ENCODE assay signal across 1 cellular context in the genomic region with DNA sequence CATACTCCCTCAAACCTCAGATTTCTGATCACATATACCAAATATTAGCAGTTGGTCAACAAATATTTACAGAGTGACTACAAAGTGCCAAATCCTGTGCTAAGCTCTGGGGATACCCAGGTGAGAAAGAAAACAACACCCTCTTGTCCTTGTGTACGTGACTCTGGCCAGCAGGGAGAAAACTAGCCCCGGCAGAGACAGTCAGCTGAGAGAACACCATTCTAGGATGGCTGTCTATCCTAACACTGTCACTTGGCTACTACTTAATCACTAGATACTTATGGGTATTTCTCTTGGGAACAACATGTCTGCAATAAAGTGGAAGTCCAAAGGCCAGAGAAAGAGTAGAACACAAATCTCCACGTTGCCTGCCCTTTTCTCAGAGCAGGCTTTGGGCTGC.
TF ChIP-seq lines count a peak whose summit lies in the region.

No MANE protein-coding gene starts in this region.

TF ChIP-seq in HepG2, 621 proteins besides CTCF, POLR2A, EP300 and RAD21 (continued from another document and continues in another):
- TF ChIP-seq TBX3 (IDR thresholded peaks at IDR 0.05; ENCODE audit: borderline replicate concordance) (peak; percentile 66; the same call in 1 of the 2 replicates), HOXA7 (CRISPR knock-in tag; IDR thresholded peaks at IDR 0.05) (no peak), ATAD3A (CRISPR knock-in tag; IDR thresholded peaks at IDR 0.05) (no peak), BRF2 (CRISPR knock-in tag; IDR thresholded peaks at IDR 0.05) (no peak), ZNF180 (CRISPR knock-in tag; IDR thresholded peaks at IDR 0.05; ENCODE audit: borderline replicate concordance, low read depth) (no peak), ZNF737 (CRISPR knock-in tag; IDR thresholded peaks at IDR 0.05; ENCODE audit: borderline replicate concordance) (no peak), XRCC5 (optimal IDR thresholded peaks at IDR 0.05; ENCODE audit: low read length) (no peak), SOX13 (IDR thresholded peaks at IDR 0.05) (no peak), SOX13 (CRISPR knock-in tag; conservative IDR thresholded peaks at IDR 0.05 in 1 of 2, IDR thresholded peaks at IDR 0.05 in 1 of 2) (peak in 1 of 2 experiments; percentile 36; a peak in 1 of 4 replicates), ATF3 (CRISPR knock-in tag; IDR thresholded peaks at IDR 0.05) (no peak), RARA (CRISPR knock-in tag; IDR thresholded peaks at IDR 0.05) (peak; percentile 14; the same call in 1 of the 2 replicates), ZMYM3 (CRISPR knock-in tag; IDR thresholded peaks at IDR 0.05) (no peak), BHLHE40 (IDR thresholded peaks at IDR 0.05; ENCODE audit: low read length) (0 out of 2 replicates have a peak, but pooled peaks have one; percentile 6), TRIM24 (CRISPR knock-in tag; IDR thresholded peaks at IDR 0.05) (no peak), ZMYM4 (CRISPR knock-in tag; IDR thresholded peaks at IDR 0.05) (peak; percentile 68), ZNF569 (CRISPR knock-in tag; IDR thresholded peaks at IDR 0.05; ENCODE audit: borderline replicate concordance) (no peak), MED1 (CRISPR knock-in tag; IDR thresholded peaks at IDR 0.05) (peak; percentile 44), DRAP1 (CRISPR knock-in tag; IDR thresholded peaks at IDR 0.05) (no peak), SALL1 (CRISPR knock-in tag; IDR thresholded peaks at IDR 0.05) (peak; percentile 74), GATAD2A (CRISPR knock-in tag; IDR thresholded peaks at IDR 0.05) (peak; percentile 64; the same call in 1 of the 2 replicates), AKAP8 (CRISPR knock-in tag; IDR thresholded peaks at IDR 0.05) (no peak), TCF7 (IDR thresholded peaks at IDR 0.05; ENCODE audit: low read depth) (peak; percentile 57), KDM1A (CRISPR knock-in tag; IDR thresholded peaks at IDR 0.05) (no peak), NFKBIZ (CRISPR knock-in tag; IDR thresholded peaks at IDR 0.05) (no peak), RAD51 (IDR thresholded peaks at IDR 0.05; ENCODE audit: borderline replicate concordance) (no peak), FOXA3 (CRISPR knock-in tag; IDR thresholded peaks at IDR 0.05) (peak; percentile 65), MIER3 (CRISPR knock-in tag; IDR thresholded peaks at IDR 0.05; ENCODE audit: borderline replicate concordance) (no peak), SOX5 (CRISPR knock-in tag; IDR thresholded peaks at IDR 0.05; ENCODE audit: borderline replicate concordance) (peak; percentile 52; the same call in 1 of the 2 replicates), ZNF879 (CRISPR knock-in tag; IDR thresholded peaks at IDR 0.05) (no peak), ZNF766 (CRISPR knock-in tag; IDR thresholded peaks at IDR 0.05; ENCODE audit: borderline replicate concordance) (no peak), PHF5A (CRISPR knock-in tag; IDR thresholded peaks at IDR 0.05; ENCODE audit: low read depth, unreplicated experiment) (no peak), FOSL2 (CRISPR knock-in tag; IDR thresholded peaks at IDR 0.05) (0 out of 2 replicates have a peak, but pooled peaks have one; percentile 27), BCL6 (CRISPR knock-in tag; IDR thresholded peaks at IDR 0.05) (peak; percentile 37; the same call in 1 of the 2 replicates), ZBTB21 (CRISPR knock-in tag; IDR thresholded peaks at IDR 0.05) (no peak), ZFP90 (CRISPR knock-in tag; IDR thresholded peaks at IDR 0.05; ENCODE audit: borderline replicate concordance) (no peak), ZNF609 (CRISPR knock-in tag; IDR thresholded peaks at IDR 0.05; ENCODE audit: borderline replicate concordance) (peak; percentile 62; the same call in 1 of the 2 replicates), MBD4 (IDR thresholded peaks at IDR 0.05; ENCODE audit: borderline replicate concordance, low read length) (no peak), HOXA5 (CRISPR knock-in tag; IDR thresholded peaks at IDR 0.05) (no peak), ZNF784 (CRISPR knock-in tag; IDR thresholded peaks at IDR 0.05; ENCODE audit: borderline replicate concordance) (no peak), CERS6 (CRISPR knock-in tag; IDR thresholded peaks at IDR 0.05) (no peak), ZNF512 (CRISPR knock-in tag; IDR thresholded peaks at IDR 0.05) (no peak), HOMEZ (CRISPR knock-in tag; IDR thresholded peaks at IDR 0.05; ENCODE audit: low read depth) (peak; percentile 55; the same call in 1 of the 2 replicates), FOXO1 (CRISPR knock-in tag; IDR thresholded peaks at IDR 0.05) (peak; percentile 60; the same call in 1 of the 2 replicates), NR2C2 (CRISPR knock-in tag; IDR thresholded peaks at IDR 0.05; ENCODE audit: borderline replicate concordance) (no peak), ZNF577 (CRISPR knock-in tag; IDR thresholded peaks at IDR 0.05; ENCODE audit: borderline replicate concordance, low read depth) (no peak), ZNF749 (CRISPR knock-in tag; IDR thresholded peaks at IDR 0.05; ENCODE audit: borderline replicate concordance) (no peak), HMG20A (CRISPR knock-in tag; IDR thresholded peaks at IDR 0.05; ENCODE audit: borderline replicate concordance) (peak; percentile 55; the same call in 1 of the 2 replicates), ZSCAN29 (CRISPR knock-in tag; conservative IDR thresholded peaks at IDR 0.05) (no peak)
- TF ChIP-seq, protein P1, sequence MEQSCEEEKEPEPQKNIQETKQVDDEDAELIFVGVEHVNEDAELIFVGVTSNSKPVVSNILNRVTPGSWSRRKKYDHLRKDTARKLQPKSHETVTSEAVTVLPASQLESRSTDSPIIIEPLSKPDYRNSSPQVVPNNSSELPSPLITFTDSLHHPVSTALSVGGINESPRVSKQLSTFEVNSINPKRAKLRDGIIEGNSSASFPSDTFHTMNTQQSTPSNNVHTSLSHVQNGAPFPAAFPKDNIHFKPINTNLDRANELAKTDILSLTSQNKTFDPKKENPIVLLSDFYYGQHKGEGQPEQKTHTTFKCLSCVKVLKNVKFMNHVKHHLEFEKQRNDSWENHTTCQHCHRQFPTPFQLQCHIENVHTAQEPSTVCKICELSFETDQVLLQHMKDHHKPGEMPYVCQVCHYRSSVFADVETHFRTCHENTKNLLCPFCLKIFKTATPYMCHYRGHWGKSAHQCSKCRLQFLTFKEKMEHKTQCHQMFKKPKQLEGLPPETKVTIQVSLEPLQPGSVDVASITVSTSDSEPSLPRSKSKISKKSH (CRISPR knock-in tag; IDR thresholded peaks at IDR 0.05; ENCODE audit: borderline replicate concordance), result no peak
- TF ChIP-seq, protein P2, sequence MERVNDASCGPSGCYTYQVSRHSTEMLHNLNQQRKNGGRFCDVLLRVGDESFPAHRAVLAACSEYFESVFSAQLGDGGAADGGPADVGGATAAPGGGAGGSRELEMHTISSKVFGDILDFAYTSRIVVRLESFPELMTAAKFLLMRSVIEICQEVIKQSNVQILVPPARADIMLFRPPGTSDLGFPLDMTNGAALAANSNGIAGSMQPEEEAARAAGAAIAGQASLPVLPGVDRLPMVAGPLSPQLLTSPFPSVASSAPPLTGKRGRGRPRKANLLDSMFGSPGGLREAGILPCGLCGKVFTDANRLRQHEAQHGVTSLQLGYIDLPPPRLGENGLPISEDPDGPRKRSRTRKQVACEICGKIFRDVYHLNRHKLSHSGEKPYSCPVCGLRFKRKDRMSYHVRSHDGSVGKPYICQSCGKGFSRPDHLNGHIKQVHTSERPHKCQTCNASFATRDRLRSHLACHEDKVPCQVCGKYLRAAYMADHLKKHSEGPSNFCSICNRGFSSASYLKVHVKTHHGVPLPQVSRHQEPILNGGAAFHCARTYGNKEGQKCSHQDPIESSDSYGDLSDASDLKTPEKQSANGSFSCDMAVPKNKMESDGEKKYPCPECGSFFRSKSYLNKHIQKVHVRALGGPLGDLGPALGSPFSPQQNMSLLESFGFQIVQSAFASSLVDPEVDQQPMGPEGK (CRISPR knock-in tag; IDR thresholded peaks at IDR 0.05), result no peak
